Comparison of ENCODE assay signal across 8 cellular contexts in the genomic region with DNA sequence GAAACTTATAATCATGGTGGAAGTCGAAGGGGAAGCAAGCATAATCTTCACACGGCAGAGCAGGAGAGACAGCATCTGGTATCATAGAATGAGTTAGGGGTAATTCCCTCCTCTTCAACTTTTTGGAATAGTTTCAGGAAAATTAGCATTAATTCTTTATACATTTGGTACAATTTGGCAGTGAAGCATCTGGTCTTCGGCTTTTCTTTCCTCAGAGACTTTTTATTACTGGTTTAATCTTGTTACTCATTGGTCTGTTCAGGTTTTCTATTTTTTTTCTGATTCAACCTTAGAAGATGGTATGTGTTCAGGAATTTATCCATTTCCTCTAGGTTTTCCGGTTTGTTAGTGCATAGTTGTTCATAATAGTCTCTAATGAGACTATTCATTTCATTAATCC. TPM values are rescaled to one million over a fixed set of nuclear protein-coding genes. Genes with fewer than 3 reads are reported as not detected.
"Had no signal": no experiment of that assay in that cellular context is flagged by ENCODE, and none has a peak within 500 bp of the region (broad histone marks: within the 10 kb centered on the region; RNA-seq: fewer than 3 reads in every experiment).

No MANE protein-coding gene starts in this region.

- ATAC-seq: GM23338, K562 had no signal

- H3K27ac Mint-ChIP-seq: GM23338, H9 had no signal

- H3K9me3 Mint-ChIP-seq: GM23338 had no signal

- H3K4me1 Mint-ChIP-seq: GM23338, H9 had no signal

- H3K4me3 ChIP-seq: GM23338, K562 had no signal

- H3K4me3 Mint-ChIP-seq: GM23338, H9 had no signal

- DNase-seq: H9, HCEC 1CT, IMR-90, KG1 had no signal

RNA-seq across cellular contexts. Expression of a gene that starts 39.7 kb away (rescaled TPM):
- total RNA-seq: H1, H9, HT-29 had no signal
